12 cellular contexts compared by ENCODE assay signal in genomic region chr11:14373941-14374646, GRCh38. TPM values are rescaled to one million over a fixed set of nuclear protein-coding genes. Genes with fewer than 3 reads are reported as not detected.
DNase-seq lines count a peak whose midpoint lies in the region; ATAC-seq and TF ChIP-seq lines count a peak whose summit lies in the region.
"Had no signal": no experiment of that assay in that cellular context is flagged by ENCODE, and none has a peak within 500 bp of the region (broad histone marks: within the 10 kb centered on the region; RNA-seq: fewer than 3 reads in every experiment).

No MANE protein-coding gene starts in this region.

- DNase-seq in activated CD8-positive, alpha-beta T cell treated with anti-CD3 and anti-CD28 coated beads for 36 hours, result no peak
- DNase-seq in activated CD8-positive, alpha-beta T cell treated with anti-CD3 and anti-CD28 coated beads, Interleukin-2, amount 10 ng/mL, durations not matched to agents 7 days and 5 days, result no peak
- DNase-seq in brain microvascular endothelial cell (peak; percentile 27), kidney tubule cell (ENCODE audit: low spot score) (peak; percentile 75), tibial artery (peak; percentile 73 to 90), SW 1271 (lab: John Stamatoyannopoulos, UW) (no peak)
- DNase-seq in CD4-positive, alpha-beta memory T cell, result no peak
- DNase-seq: activated T-cell treated with anti-CD3 and anti-CD28 coated beads, Interleukin-2, amount 50 U/mL, for 4 hours; stimulated activated CD4-positive, alpha-beta T cell treated with anti-CD3 and anti-CD28 coated beads, Interleukin-2, amount 100 ng/mL, for 48 hours had no signal

- no peak for TF ChIP-seq CTCF in activated CD8-positive, alpha-beta T cell treated with anti-CD3 and anti-CD28 coated beads for 36 hours (IDR thresholded peaks at IDR 0.05)
- TF ChIP-seq CTCF in brain microvascular endothelial cell (IDR thresholded peaks at IDR 0.05; ENCODE audit: low read depth, low read length, missing control alignments) (no peak), tibial artery (IDR thresholded peaks at IDR 0.05) (no peak)

- no peak overlapping the region for H3K27ac ChIP-seq in brain microvascular endothelial cell
- peak overlapping the region; percentile 60 to 72 for H3K27ac ChIP-seq in tibial artery
- no peak overlapping the region for H3K27ac ChIP-seq in CD4-positive, alpha-beta memory T cell (ENCODE audit: low read depth, low read length)

- H3K27me3 Mint-ChIP-seq in activated CD8-positive, alpha-beta T cell treated with anti-CD3 and anti-CD28 coated beads for 36 hours, result peaks cover 3% of the 10 kb centered on the region
- H3K27me3 Mint-ChIP-seq in activated CD8-positive, alpha-beta T cell treated with anti-CD3 and anti-CD28 coated beads, Interleukin-2, amount 10 ng/mL, durations not matched to agents 7 days and 5 days (ENCODE audit: low read depth), result no peaks in the 10 kb centered on the region
- peaks cover 3 to 10% of the 10 kb centered on the region in 2 donors for H3K27me3 Mint-ChIP-seq in CD4-positive, alpha-beta memory T cell

- intact Hi-C loops in activated CD8-positive, alpha-beta T cell treated with anti-CD3 and anti-CD28 coated beads for 36 hours (cut with micrococcal nuclease), result loop anchor here (10.0 kb wide), 1 partner anchor 81 kb away; no protein-coding TSS in a partner anchor
- intact Hi-C loops in tibial artery (cut with DNase I; ENCODE audit: low total_unique reads), result no loop called here
- intact Hi-C loops in CD4-positive, alpha-beta memory T cell (cut with micrococcal nuclease), result no loop called here

- peaks cover 0 to 30% (median 17%) of the 10 kb centered on the region in 4 donors for H3K4me1 ChIP-seq in tibial artery
- H3K4me1 ChIP-seq in CD4-positive, alpha-beta memory T cell (ENCODE audit: insufficient read depth, low read length), result no peaks in the 10 kb centered on the region
- H3K4me1 ChIP-seq: uterus had no signal

- peaks cover 63% of the 10 kb centered on the region for H3K4me1 Mint-ChIP-seq in activated CD8-positive, alpha-beta T cell treated with anti-CD3 and anti-CD28 coated beads for 36 hours (ENCODE audit: low read depth)
- peaks cover 51% of the 10 kb centered on the region for H3K4me1 Mint-ChIP-seq in activated CD8-positive, alpha-beta T cell treated with anti-CD3 and anti-CD28 coated beads, Interleukin-2, amount 10 ng/mL, durations not matched to agents 7 days and 5 days (ENCODE audit: low read depth)
- peaks cover 0 to 2% (median 0%) of the 10 kb centered on the region in 4 donors for H3K4me1 Mint-ChIP-seq in CD4-positive, alpha-beta memory T cell

- H3K4me3 ChIP-seq in brain microvascular endothelial cell (ENCODE audit: low read depth, low read length), result no peak overlapping the region
- H3K4me3 ChIP-seq in tibial artery, result no peak overlapping the region
- H3K4me3 ChIP-seq in CD4-positive, alpha-beta memory T cell (ENCODE audit: low read length in 2 of 2), result no peak overlapping the region
- H3K4me3 ChIP-seq: K562, uterus had no signal

- H3K27me3 ChIP-seq in brain microvascular endothelial cell (replicated peaks) (no peaks in the 10 kb centered on the region), tibial artery (no peaks in the 10 kb centered on the region)
- no peaks in the 10 kb centered on the region for H3K27me3 ChIP-seq in CD4-positive, alpha-beta memory T cell (ENCODE audit: insufficient read depth, low read length)
- H3K27me3 ChIP-seq: uterus had no signal

- CTCF ChIA-PET in activated CD8-positive, alpha-beta T cell treated with anti-CD3 and anti-CD28 coated beads for 36 hours (lab: Charles Lee), result interaction anchor here (0.9 to 2.6 kb wide), 14 partner anchors 10 to 89 kb away, joined by 3 to 13 read pairs (median 4); no protein-coding TSS in a partner anchor
- CTCF ChIA-PET in activated CD8-positive, alpha-beta T cell treated with anti-CD3 and anti-CD28 coated beads, Interleukin-2, amount 10 ng/mL, durations not matched to agents 7 days and 5 days (lab: Charles Lee), result interaction anchor here (0.8 to 2.7 kb wide), 12 partner anchors 8 to 533 kb away, joined by 3 to 8 read pairs (median 4); no protein-coding TSS in a partner anchor
- CTCF ChIA-PET in CD4-positive, alpha-beta memory T cell (lab: Charles Lee; ENCODE audit: partially characterized antibody), result interaction anchor here (1.0 to 2.2 kb wide), 2 partner anchors 10 to 82 kb away, joined by 3 to 6 read pairs; no protein-coding TSS in a partner anchor

- ATAC-seq in activated CD8-positive, alpha-beta T cell treated with anti-CD3 and anti-CD28 coated beads for 36 hours, result peak; percentile 17
- no peak for ATAC-seq in activated CD8-positive, alpha-beta T cell treated with anti-CD3 and anti-CD28 coated beads, Interleukin-2, amount 10 ng/mL, durations not matched to agents 7 days and 5 days
- ATAC-seq in HG03139 (IDR thresholded peaks at IDR 0.05; ENCODE audit: unreplicated experiment), result no peak

- no peaks in the 10 kb centered on the region for H3K9me3 ChIP-seq in tibial artery
- no peaks in the 10 kb centered on the region for H3K9me3 ChIP-seq in CD4-positive, alpha-beta memory T cell (ENCODE audit: control insufficient read depth in 1 of 2, low read length in 2 of 2)
- H3K9me3 ChIP-seq: uterus had no signal

- H3K36me3 ChIP-seq in brain microvascular endothelial cell (replicated peaks) (no peaks in the 10 kb centered on the region), tibial artery (no peaks in the 10 kb centered on the region)
- H3K36me3 ChIP-seq in CD4-positive, alpha-beta memory T cell (ENCODE audit: insufficient read depth, low read length), result no peaks in the 10 kb centered on the region
- H3K36me3 ChIP-seq: uterus had no signal

- no peak overlapping the region for H3K4me3 Mint-ChIP-seq in activated CD8-positive, alpha-beta T cell treated with anti-CD3 and anti-CD28 coated beads for 36 hours
- no peak overlapping the region for H3K4me3 Mint-ChIP-seq in activated CD8-positive, alpha-beta T cell treated with anti-CD3 and anti-CD28 coated beads, Interleukin-2, amount 10 ng/mL, durations not matched to agents 7 days and 5 days
- H3K4me3 Mint-ChIP-seq in CD4-positive, alpha-beta memory T cell, result no peak overlapping the region
- H3K4me3 Mint-ChIP-seq: activated T-cell treated with anti-CD3 and anti-CD28 coated beads, Interleukin-2, amount 50 U/mL, for 4 hours had no signal

- in situ Hi-C loops in brain microvascular endothelial cell (cut with HindIII; ENCODE audit: low pct_ligation_motif_present, low sequenced_read_pairs), result no loop called here

- no peaks in the 10 kb centered on the region for H3K36me3 Mint-ChIP-seq in activated CD8-positive, alpha-beta T cell treated with anti-CD3 and anti-CD28 coated beads for 36 hours (ENCODE audit: low read depth)
- peaks cover 1% of the 10 kb centered on the region for H3K36me3 Mint-ChIP-seq in activated CD8-positive, alpha-beta T cell treated with anti-CD3 and anti-CD28 coated beads, Interleukin-2, amount 10 ng/mL, durations not matched to agents 7 days and 5 days (ENCODE audit: low read depth)
- H3K36me3 Mint-ChIP-seq in CD4-positive, alpha-beta memory T cell, result peaks cover 0 to 7% of the 10 kb centered on the region in 2 donors

- POLR2A ChIA-PET in activated CD8-positive, alpha-beta T cell treated with anti-CD3 and anti-CD28 coated beads for 36 hours (lab: Charles Lee), result interaction anchor here (1.2 to 1.6 kb wide), 3 partner anchors 10 to 39 kb away, joined by 3 to 7 read pairs (median 4); no protein-coding TSS in a partner anchor
- POLR2A ChIA-PET in activated CD8-positive, alpha-beta T cell treated with anti-CD3 and anti-CD28 coated beads, Interleukin-2, amount 10 ng/mL, durations not matched to agents 7 days and 5 days (lab: Charles Lee), result interaction anchor here (1.4 kb wide), 1 partner anchor 12 kb away, joined by 4 read pairs; no protein-coding TSS in a partner anchor
- POLR2A ChIA-PET in CD4-positive, alpha-beta memory T cell (lab: Charles Lee; ENCODE audit: partially characterized antibody), result no interaction called here

- peak overlapping the region; percentile 21 for H3K27ac Mint-ChIP-seq in activated CD8-positive, alpha-beta T cell treated with anti-CD3 and anti-CD28 coated beads for 36 hours
- H3K27ac Mint-ChIP-seq in activated CD8-positive, alpha-beta T cell treated with anti-CD3 and anti-CD28 coated beads, Interleukin-2, amount 10 ng/mL, durations not matched to agents 7 days and 5 days, result no peak overlapping the region
- H3K27ac Mint-ChIP-seq in CD4-positive, alpha-beta memory T cell, result no peak overlapping the region

- H3K9me3 Mint-ChIP-seq in activated CD8-positive, alpha-beta T cell treated with anti-CD3 and anti-CD28 coated beads for 36 hours, result no peaks in the 10 kb centered on the region
- H3K9me3 Mint-ChIP-seq in activated CD8-positive, alpha-beta T cell treated with anti-CD3 and anti-CD28 coated beads, Interleukin-2, amount 10 ng/mL, durations not matched to agents 7 days and 5 days (ENCODE audit: insufficient read depth), result peaks cover 3% of the 10 kb centered on the region
- no peaks in the 10 kb centered on the region for H3K9me3 Mint-ChIP-seq in CD4-positive, alpha-beta memory T cell
- H3K9me3 Mint-ChIP-seq: activated T-cell treated with anti-CD3 and anti-CD28 coated beads, Interleukin-2, amount 50 U/mL, for 4 hours had no signal

RNA-seq across cellular contexts. Expression of gene RRAS2, which starts 15.1 kb away (rescaled TPM):
- total RNA-seq in activated CD8-positive, alpha-beta T cell treated with anti-CD3 and anti-CD28 coated beads for 36 hours, result 10 to 100 TPM; 87.9 to 92.0 TPM
- total RNA-seq in activated CD8-positive, alpha-beta T cell treated with anti-CD3 and anti-CD28 coated beads, Interleukin-2, amount 10 ng/mL, durations not matched to agents 7 days and 5 days, result 10 to 100 TPM; 97.3 to 98.1 TPM
- total RNA-seq in CD4-positive, alpha-beta memory T cell, result 10 to 100 TPM; 11.4 to 11.8 TPM
- 10 to 100 TPM; 11.5 to 12.5 TPM for polyA plus RNA-seq in CD4-positive, alpha-beta memory T cell

Comparison
In these comparisons a context has a peak if more than half of its experiments do, and no peak if none do; other contexts are left out.
1. DNase-seq: peak in brain microvascular endothelial cell (single experiment), kidney tubule cell (single experiment) and tibial artery (2 of 2); none in activated CD8-positive, alpha-beta T cell treated with anti-CD3 and anti-CD28 coated beads for 36 hours (single experiment), activated CD8-positive, alpha-beta T cell treated with anti-CD3 and anti-CD28 coated beads, Interleukin-2, amount 10 ng/mL, durations not matched to agents 7 days and 5 days (single experiment), SW 1271 (0 of 2) and CD4-positive, alpha-beta memory T cell (0 of 5).
2. H3K27ac ChIP-seq: peak in tibial artery (2 of 2); none in brain microvascular endothelial cell (single experiment) and CD4-positive, alpha-beta memory T cell (single experiment).
3. RNA of gene RRAS2, which starts 15.1 kb away (total RNA-seq): 97.3 to 98.1 TPM in activated CD8-positive, alpha-beta T cell treated with anti-CD3 and anti-CD28 coated beads, Interleukin-2, amount 10 ng/mL, durations not matched to agents 7 days and 5 days and 87.9 to 92.0 TPM in activated CD8-positive, alpha-beta T cell treated with anti-CD3 and anti-CD28 coated beads for 36 hours; 11.4 to 11.8 TPM in CD4-positive, alpha-beta memory T cell; every median in the first group is over 4 times any median in the second.